In the genomic region with DNA sequence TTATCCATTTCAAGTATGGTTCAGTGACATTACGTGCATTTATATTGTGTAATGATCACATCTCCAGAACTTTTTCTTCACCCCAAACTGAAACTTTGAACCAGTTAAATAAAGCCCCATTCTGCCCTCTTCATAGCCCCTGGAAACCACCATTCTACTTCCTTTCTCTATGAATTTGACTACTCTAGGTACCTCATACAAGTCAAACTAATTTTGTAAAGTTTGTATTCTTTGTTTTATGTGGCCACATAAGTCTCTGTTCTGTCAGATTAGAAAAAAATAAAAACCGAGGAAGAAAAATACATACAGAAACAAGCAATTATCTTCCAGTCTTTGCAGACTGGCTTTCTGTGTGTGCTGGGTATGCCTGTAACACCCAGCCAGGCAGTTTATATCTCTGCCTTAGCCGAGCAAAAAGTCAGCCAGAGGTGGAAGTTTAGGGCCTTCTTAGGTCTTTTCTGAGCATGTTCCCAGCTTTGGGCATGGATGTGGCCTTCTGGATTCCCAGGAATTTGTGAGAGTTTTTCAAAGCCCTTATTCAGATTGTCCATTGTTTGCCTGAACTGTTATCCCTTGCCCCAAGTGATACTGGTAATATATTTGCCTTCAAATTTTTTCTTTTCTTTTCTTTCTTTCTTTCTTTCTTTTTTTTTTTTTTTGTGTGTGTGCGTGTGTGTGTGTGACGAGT, we compare ENCODE assay signal across 10 cellular contexts. TPM values are rescaled to one million over a fixed set of nuclear protein-coding genes. Genes with fewer than 3 reads are reported as not detected.
DNase-seq lines count a peak whose midpoint lies in the region; ATAC-seq and TF ChIP-seq lines count a peak whose summit lies in the region.
"Had no signal": no experiment of that assay in that cellular context is flagged by ENCODE, and none has a peak within 500 bp of the region (broad histone marks: within the 10 kb centered on the region; RNA-seq: fewer than 3 reads in every experiment).

No MANE protein-coding gene starts in this region.

- DNase-seq in GM23338 (ENCODE audit: low spot score) (peak; percentile 14), Karpas-422 (no peak)
- DNase-seq in naive thymus-derived CD8-positive, alpha-beta T cell, result peak in 3 of 10 donors; percentile 9 to 46 (median 26)
- no peak for DNase-seq in naive thymus-derived CD4-positive, alpha-beta T cell
- DNase-seq in activated naive CD4-positive, alpha-beta T cell treated with anti-CD3 and anti-CD28 coated beads for 36 hours, result no peak
- DNase-seq: NCI-H2107, SIG-M5 had no signal

- no peak overlapping the region for H3K9ac ChIP-seq in Karpas-422 (ENCODE audit: low read length)

- no peak for TF ChIP-seq CTCF in GM23338 (conservative IDR thresholded peaks at IDR 0.05; ENCODE audit: low read depth in 2 of 2)

- H4K20me1 ChIP-seq in GM23338 (replicated peaks; ENCODE audit: insufficient read depth) (no peaks in the 10 kb centered on the region), Karpas-422 (ENCODE audit: insufficient read depth, low read depth, low read length) (no peaks in the 10 kb centered on the region)

- H3F3A ChIP-seq in GM23338 (replicated peaks; ENCODE audit: low read depth), result no peaks in the 10 kb centered on the region

- H3K4me3 ChIP-seq in GM23338, result no peak overlapping the region
- no peak overlapping the region for H3K4me3 ChIP-seq in Karpas-422 (ENCODE audit: low read length)
- H3K4me3 ChIP-seq in naive thymus-derived CD4-positive, alpha-beta T cell (ENCODE audit: low read length), result no peak overlapping the region

- CTCF ChIA-PET in naive thymus-derived CD4-positive, alpha-beta T cell (lab: Charles Lee), result no interaction called here
- CTCF ChIA-PET in activated naive CD4-positive, alpha-beta T cell treated with anti-CD3 and anti-CD28 coated beads for 36 hours (lab: Charles Lee), result no interaction called here

- H3K79me2 ChIP-seq in GM23338 (replicated peaks; ENCODE audit: insufficient read depth) (no peaks in the 10 kb centered on the region), Karpas-422 (ENCODE audit: low read length) (no peaks in the 10 kb centered on the region)

- no peaks in the 10 kb centered on the region for H3K36me3 ChIP-seq in GM23338 (ENCODE audit: insufficient read depth)
- H3K36me3 ChIP-seq in Karpas-422 (ENCODE audit: insufficient read depth, low read length), result no peaks in the 10 kb centered on the region
- no peaks in the 10 kb centered on the region for H3K36me3 ChIP-seq in naive thymus-derived CD4-positive, alpha-beta T cell (ENCODE audit: control insufficient read depth in 2 of 3, insufficient read depth in 3 of 3, low read length in 3 of 3)

- H3K27ac ChIP-seq in GM23338 (ENCODE audit: low read depth), result no peak overlapping the region
- no peak overlapping the region for H3K27ac ChIP-seq in Karpas-422 (ENCODE audit: low read length)
- no peak overlapping the region for H3K27ac ChIP-seq in naive thymus-derived CD4-positive, alpha-beta T cell (ENCODE audit: low read depth, low read length)

- peak; percentile 43 for ATAC-seq in GM18867 (IDR thresholded peaks at IDR 0.05; ENCODE audit: unreplicated experiment)
- ATAC-seq in GM23338, result no peak
- peak; percentile 60 to 92 for ATAC-seq in naive thymus-derived CD8-positive, alpha-beta T cell
- ATAC-seq in naive thymus-derived CD4-positive, alpha-beta T cell, result no peak
- ATAC-seq in GM21528 (IDR thresholded peaks at IDR 0.05; ENCODE audit: low FRiP score, unreplicated experiment), result no peak

- H3K36me3 Mint-ChIP-seq in GM23338 (ENCODE audit: low read depth), result no peaks in the 10 kb centered on the region
- peaks cover 10% of the 10 kb centered on the region for H3K36me3 Mint-ChIP-seq in IgD-negative memory B cell
- peaks cover 0 to 10% (median 8%) of the 10 kb centered on the region in 3 donors for H3K36me3 Mint-ChIP-seq in naive thymus-derived CD8-positive, alpha-beta T cell
- peaks cover 0 to 6% (median 4%) of the 10 kb centered on the region in 5 donors for H3K36me3 Mint-ChIP-seq in naive thymus-derived CD4-positive, alpha-beta T cell
- H3K36me3 Mint-ChIP-seq in activated naive CD4-positive, alpha-beta T cell treated with anti-CD3 and anti-CD28 coated beads for 36 hours (ENCODE audit: low read depth), result peaks cover 2% of the 10 kb centered on the region

- H2AFZ ChIP-seq in GM23338, result peak overlapping the region; percentile 2; the same call in 1 of the 2 replicates
- no peak overlapping the region for H2AFZ ChIP-seq in Karpas-422 (ENCODE audit: low read length)

- H3K9me3 ChIP-seq in Karpas-422 (ENCODE audit: low read length), result no peaks in the 10 kb centered on the region
- H3K9me3 ChIP-seq in naive thymus-derived CD4-positive, alpha-beta T cell (ENCODE audit: control insufficient read depth in 2 of 3, low read length in 3 of 3), result peaks cover 0 to 5% (median 0%) of the 10 kb centered on the region in 3 experiments

- H3K4me1 Mint-ChIP-seq in GM23338 (peaks cover 21% of the 10 kb centered on the region), IgD-negative memory B cell (peaks cover 48 to 63% (median 52%) of the 10 kb centered on the region in 3 donors)
- H3K4me1 Mint-ChIP-seq in naive thymus-derived CD8-positive, alpha-beta T cell, result peaks cover 0 to 39% (median 6%) of the 10 kb centered on the region in 4 donors
- H3K4me1 Mint-ChIP-seq in naive thymus-derived CD4-positive, alpha-beta T cell, result peaks cover 0 to 6% (median 3%) of the 10 kb centered on the region in 7 donors
- H3K4me1 Mint-ChIP-seq in activated naive CD4-positive, alpha-beta T cell treated with anti-CD3 and anti-CD28 coated beads for 36 hours (ENCODE audit: low read depth), result peaks cover 1% of the 10 kb centered on the region

- POLR2A ChIA-PET in naive thymus-derived CD8-positive, alpha-beta T cell (lab: Charles Lee), result no interaction called here
- POLR2A ChIA-PET in naive thymus-derived CD4-positive, alpha-beta T cell (lab: Charles Lee), result no interaction called here

- no peak overlapping the region for H3K4me3 Mint-ChIP-seq in GM23338
- H3K4me3 Mint-ChIP-seq in IgD-negative memory B cell, result peak overlapping the region in 3 of 4 donors; percentile 27 to 63 (median 58)
- peak overlapping the region in 1 of 10 donors; percentile 0 for H3K4me3 Mint-ChIP-seq in naive thymus-derived CD8-positive, alpha-beta T cell
- no peak overlapping the region for H3K4me3 Mint-ChIP-seq in naive thymus-derived CD4-positive, alpha-beta T cell
- H3K4me3 Mint-ChIP-seq in activated naive CD4-positive, alpha-beta T cell treated with anti-CD3 and anti-CD28 coated beads for 36 hours, result no peak overlapping the region

- H3K4me1 ChIP-seq in GM23338 (ENCODE audit: insufficient read depth), result peaks cover 13% of the 10 kb centered on the region; the same call in 1 of the 2 replicates
- H3K4me1 ChIP-seq in Karpas-422 (ENCODE audit: low read length), result peaks cover 8% of the 10 kb centered on the region
- no peaks in the 10 kb centered on the region for H3K4me1 ChIP-seq in naive thymus-derived CD4-positive, alpha-beta T cell (ENCODE audit: control insufficient read depth in 2 of 2, insufficient read depth in 2 of 2, low read length in 2 of 2)

- H3K27me3 ChIP-seq in GM23338 (ENCODE audit: insufficient read depth), result no peaks in the 10 kb centered on the region
- H3K27me3 ChIP-seq in Karpas-422 (ENCODE audit: low read length), result no peaks in the 10 kb centered on the region
- no peaks in the 10 kb centered on the region for H3K27me3 ChIP-seq in naive thymus-derived CD4-positive, alpha-beta T cell (ENCODE audit: control insufficient read depth in 2 of 2, insufficient read depth in 2 of 2, low read length in 2 of 2)

- peaks cover 1% of the 10 kb centered on the region for H3K27me3 Mint-ChIP-seq in GM23338 (ENCODE audit: insufficient read depth, low read depth, poor library complexity)
- no peaks in the 10 kb centered on the region for H3K27me3 Mint-ChIP-seq in IgD-negative memory B cell
- no peaks in the 10 kb centered on the region for H3K27me3 Mint-ChIP-seq in naive thymus-derived CD8-positive, alpha-beta T cell
- peaks cover 0 to 7% (median 0%) of the 10 kb centered on the region in 5 donors for H3K27me3 Mint-ChIP-seq in naive thymus-derived CD4-positive, alpha-beta T cell
- H3K27me3 Mint-ChIP-seq in activated naive CD4-positive, alpha-beta T cell treated with anti-CD3 and anti-CD28 coated beads for 36 hours (ENCODE audit: low read depth), result no peaks in the 10 kb centered on the region

- H3K27ac Mint-ChIP-seq in GM23338, result no peak overlapping the region
- H3K27ac Mint-ChIP-seq in IgD-negative memory B cell, result peak overlapping the region; percentile 14 to 72 (median 72)
- peak overlapping the region in 9 of 10 donors; percentile 11 to 78 (median 46) for H3K27ac Mint-ChIP-seq in naive thymus-derived CD8-positive, alpha-beta T cell
- H3K27ac Mint-ChIP-seq in naive thymus-derived CD4-positive, alpha-beta T cell, result no peak overlapping the region
- no peak overlapping the region for H3K27ac Mint-ChIP-seq in activated naive CD4-positive, alpha-beta T cell treated with anti-CD3 and anti-CD28 coated beads for 36 hours

- intact Hi-C loops in naive thymus-derived CD4-positive, alpha-beta T cell (cut with micrococcal nuclease), result loop anchor here in 1 of 2 donors (10.0 kb wide), 1 partner anchor 1862 kb away; no protein-coding TSS in a partner anchor
- intact Hi-C loops in activated naive CD4-positive, alpha-beta T cell treated with anti-CD3 and anti-CD28 coated beads for 36 hours (cut with micrococcal nuclease), result no loop called here

- H3K4me2 ChIP-seq in GM23338 (no peak overlapping the region), Karpas-422 (ENCODE audit: low read depth, low read length, poor library complexity, severe bottlenecking) (no peak overlapping the region)

- H3K9me2 ChIP-seq in GM23338 (ENCODE audit: insufficient read depth), result peaks cover 5% of the 10 kb centered on the region; the same call in 1 of the 2 replicates
- no peaks in the 10 kb centered on the region for H3K9me2 ChIP-seq in Karpas-422 (replicated peaks; ENCODE audit: insufficient read depth, low read length)

- H3K9me3 Mint-ChIP-seq in GM23338, result no peaks in the 10 kb centered on the region
- peaks cover 4 to 18% (median 16%) of the 10 kb centered on the region in 3 donors for H3K9me3 Mint-ChIP-seq in IgD-negative memory B cell
- H3K9me3 Mint-ChIP-seq in naive thymus-derived CD8-positive, alpha-beta T cell, result peaks cover 0 to 19% (median 11%) of the 10 kb centered on the region in 9 donors
- H3K9me3 Mint-ChIP-seq in naive thymus-derived CD4-positive, alpha-beta T cell, result peaks cover 4 to 26% (median 10%) of the 10 kb centered on the region in 11 donors
- peaks cover 9% of the 10 kb centered on the region for H3K9me3 Mint-ChIP-seq in activated naive CD4-positive, alpha-beta T cell treated with anti-CD3 and anti-CD28 coated beads for 36 hours

RNA-seq across cellular contexts. Expression of a gene that starts 6.0 kb away (rescaled TPM):
- 0.78 and 3.3 TPM in 2 replicates for total RNA-seq in GM23338 (2014; rRNA removed; shearing (Covaris generic))
- polyA plus RNA-seq in GM23338 (2016; fragmentation: Nextera tagmentation; extraction: Ambion mirVana) (2.6 and 3.6 TPM in 2 replicates), IgD-negative memory B cell (11.8 TPM)
- 1 to 10 TPM in 1 of 2 experiments, under 1 TPM in 1; 0.82 to 2.1 TPM for total RNA-seq in naive thymus-derived CD8-positive, alpha-beta T cell
- under 1 TPM in 2 of 3 donors, not detected in 1; 0.37 to 0.39 TPM for polyA plus RNA-seq in naive thymus-derived CD8-positive, alpha-beta T cell
- total RNA-seq in Karpas-422 (2014; rRNA removed; shearing (Covaris generic); ENCODE audit: low replicate concordance), result 1.4 and 4.0 TPM in 2 replicates
- under 1 TPM in 4 of 5 experiments, not detected in 1; 0.22 to 0.54 (median 0.28) TPM for total RNA-seq in naive thymus-derived CD4-positive, alpha-beta T cell
- polyA plus RNA-seq in naive thymus-derived CD4-positive, alpha-beta T cell, result under 1 TPM in 1 of 2 donors, not detected in 1; 0.13 TPM
- 1 to 10 TPM in 1 of 2 experiments, under 1 TPM in 1; 0.67 to 1.3 TPM for total RNA-seq in activated naive CD4-positive, alpha-beta T cell treated with anti-CD3 and anti-CD28 coated beads for 36 hours

Comparison
In these comparisons a context has a peak if more than half of its experiments do, and no peak if none do; other contexts are left out.
1. ATAC-seq: peak in GM18867 (single experiment) and naive thymus-derived CD8-positive, alpha-beta T cell (2 of 2); none in GM23338 (single experiment), naive thymus-derived CD4-positive, alpha-beta T cell (single experiment) and GM21528 (single experiment).
2. H3K27ac Mint-ChIP-seq: peak in IgD-negative memory B cell (3 of 3) and naive thymus-derived CD8-positive, alpha-beta T cell (9 of 10); none in GM23338 (single experiment), naive thymus-derived CD4-positive, alpha-beta T cell (0 of 9) and activated naive CD4-positive, alpha-beta T cell treated with anti-CD3 and anti-CD28 coated beads for 36 hours (single experiment).
3. H3K4me3 Mint-ChIP-seq: peak in IgD-negative memory B cell (3 of 4); none in GM23338 (single experiment), naive thymus-derived CD4-positive, alpha-beta T cell (0 of 10) and activated naive CD4-positive, alpha-beta T cell treated with anti-CD3 and anti-CD28 coated beads for 36 hours (single experiment).